In genomic region chr19:58108546-58108817, GRCh38 we compare ENCODE assay signal across 34 cellular contexts. TPM values are rescaled to one million over a fixed set of nuclear protein-coding genes. Genes with fewer than 3 reads are reported as not detected.
"Had no signal": no experiment of that assay in that cellular context is flagged by ENCODE, and none has a peak within 500 bp of the region (broad histone marks: within the 10 kb centered on the region; RNA-seq: fewer than 3 reads in every experiment).

No MANE protein-coding gene starts in this region.

- H3K4me3 Mint-ChIP-seq: activated CD4-positive, alpha-beta memory T cell treated with anti-CD3 and anti-CD28 coated beads for 36 hours; activated CD4-positive, alpha-beta T cell treated with anti-CD3 and anti-CD28 coated beads for 36 hours; activated CD4-positive, alpha-beta T cell treated with anti-CD3 and anti-CD28 coated beads, Interleukin-2, amount 10 ng/mL, durations not matched to agents 24 days and 14 days; activated CD8-positive, alpha-beta memory T cell treated with anti-CD3 and anti-CD28 coated beads, Interleukin-2, amount 10 ng/mL, durations not matched to agents 7 days and 5 days; activated CD8-positive, alpha-beta T cell treated with anti-CD3 and anti-CD28 coated beads, Interleukin-2, amount 10 ng/mL, durations not matched to agents 7 days and 5 days; activated naive CD4-positive, alpha-beta T cell treated with anti-CD3 and anti-CD28 coated beads for 36 hours; activated naive CD4-positive, alpha-beta T cell treated with anti-CD3 and anti-CD28 coated beads, Interleukin-2, amount 50 U/mL, for 24 hours; activated naive CD8-positive, alpha-beta T cell treated with anti-CD3 and anti-CD28 coated beads for 36 hours; activated naive CD8-positive, alpha-beta T cell treated with anti-CD3 and anti-CD28 coated beads, Interleukin-2, amount 50 U/mL, for 24 hours; activated T-helper 1 cell treated with anti-CD3 and anti-CD28 coated beads, Interleukin-12 subunit alpha, Interleukin-12 subunit beta, Interleukin-2, Interleukin-4 antibody, amounts not matched to agents 30 ng/mL and 10 ng/mL and 1 ng/mL, durations not matched to agents 14 hours and 24 hours and 36 hours; dendritic cell treated with granulocyte-macrophage colony-stimulating factor and Interleukin-4, amounts not matched to agents 40 ng/mL and 50 ng/mL, for 4 days; T-cell; T-helper 1 cell treated with Interleukin-12 subunit alpha and Interleukin-12 subunit beta and Interleukin-4 antibody, amounts not matched to agents 30 μg/mL and 1 μg/mL, for 36 hours; T-helper 2 cell treated with Interferon-gamma antibody and Interleukin-4, amounts not matched to agents 5 μg/mL and 100 μg/mL, for 36 hours had no signal

- H3K36me3 ChIP-seq: cardiac muscle cell, colonic mucosa, esophagus muscularis mucosa, gastrocnemius medialis had no signal

- H3K4me3 ChIP-seq: body of pancreas, cardiac muscle cell, colonic mucosa, dorsolateral prefrontal cortex, esophagus muscularis mucosa, gastrocnemius medialis, heart left ventricle had no signal

- H3K27ac Mint-ChIP-seq: activated CD4-positive, alpha-beta memory T cell treated with anti-CD3 and anti-CD28 coated beads for 36 hours; activated CD4-positive, alpha-beta T cell treated with anti-CD3 and anti-CD28 coated beads for 36 hours; activated CD4-positive, alpha-beta T cell treated with anti-CD3 and anti-CD28 coated beads, Interleukin-2, amount 10 ng/mL, durations not matched to agents 24 days and 14 days; activated CD8-positive, alpha-beta memory T cell treated with anti-CD3 and anti-CD28 coated beads, Interleukin-2, amount 10 ng/mL, durations not matched to agents 7 days and 5 days; activated CD8-positive, alpha-beta T cell treated with anti-CD3 and anti-CD28 coated beads, Interleukin-2, amount 10 ng/mL, durations not matched to agents 7 days and 5 days; activated naive CD4-positive, alpha-beta T cell treated with anti-CD3 and anti-CD28 coated beads for 36 hours; activated naive CD4-positive, alpha-beta T cell treated with anti-CD3 and anti-CD28 coated beads, Interleukin-2, amount 50 U/mL, for 24 hours; activated naive CD8-positive, alpha-beta T cell treated with anti-CD3 and anti-CD28 coated beads for 36 hours; activated naive CD8-positive, alpha-beta T cell treated with anti-CD3 and anti-CD28 coated beads, Interleukin-2, amount 50 U/mL, for 24 hours; activated T-helper 1 cell treated with anti-CD3 and anti-CD28 coated beads, Interleukin-12 subunit alpha, Interleukin-12 subunit beta, Interleukin-2, Interleukin-4 antibody, amounts not matched to agents 30 ng/mL and 10 ng/mL and 1 ng/mL, durations not matched to agents 14 hours and 24 hours and 36 hours; activated T-helper 2 cell treated with anti-CD3 and anti-CD28 coated beads, Interferon-gamma antibody, Interleukin-2, Interleukin-4, amounts not matched to agents 10 μg/mL and 5 μg/mL and 100 μg/mL, durations not matched to agents 14 hours and 24 hours and 36 hours; dendritic cell treated with granulocyte-macrophage colony-stimulating factor and Interleukin-4, amounts not matched to agents 40 ng/mL and 50 ng/mL, for 4 days; T-cell; T-helper 1 cell treated with Interleukin-12 subunit alpha and Interleukin-12 subunit beta and Interleukin-4 antibody, amounts not matched to agents 30 μg/mL and 1 μg/mL, for 36 hours; T-helper 2 cell treated with Interferon-gamma antibody and Interleukin-4, amounts not matched to agents 5 μg/mL and 100 μg/mL, for 36 hours had no signal

- H3K27ac ChIP-seq: body of pancreas, cardiac muscle cell, colonic mucosa, dorsolateral prefrontal cortex, esophagus muscularis mucosa, foreskin keratinocyte, gastrocnemius medialis, heart left ventricle had no signal

- H3K4me1 ChIP-seq: body of pancreas, colonic mucosa, esophagus muscularis mucosa, foreskin keratinocyte, gastrocnemius medialis, heart left ventricle had no signal

- DNase-seq: activated CD4-positive, alpha-beta memory T cell treated with anti-CD3 and anti-CD28 coated beads for 36 hours; activated CD4-positive, alpha-beta T cell treated with anti-CD3 and anti-CD28 coated beads for 36 hours; activated CD4-positive, alpha-beta T cell treated with anti-CD3 and anti-CD28 coated beads, Interleukin-2, amount 10 ng/mL, durations not matched to agents 24 days and 14 days; activated CD4-positive, CD25-positive, alpha-beta regulatory T cell; activated CD4-positive, CD25-positive, alpha-beta regulatory T cell treated with anti-CD3 and anti-CD28 coated beads, Interleukin-2, amount 50 U/mL, for 72 hours; activated CD8-positive, alpha-beta memory T cell treated with anti-CD3 and anti-CD28 coated beads, Interleukin-2, amount 10 ng/mL, durations not matched to agents 7 days and 5 days; activated CD8-positive, alpha-beta memory T cell treated with anti-CD3 and anti-CD28 coated beads, Interleukin-2, amount 50 U/mL, for 4 hours; activated CD8-positive, alpha-beta T cell treated with anti-CD3 and anti-CD28 coated beads, Interleukin-2, amount 10 ng/mL, durations not matched to agents 7 days and 5 days; activated effector memory CD4-positive, alpha-beta T cell treated with anti-CD3 and anti-CD28 coated beads, Interleukin-2, amount 50 U/mL, for 16 hours; activated naive CD4-positive, alpha-beta T cell treated with anti-CD3 and anti-CD28 coated beads for 36 hours; activated naive CD8-positive, alpha-beta T cell treated with anti-CD3 and anti-CD28 coated beads for 36 hours; activated naive CD8-positive, alpha-beta T cell treated with anti-CD3 and anti-CD28 coated beads, Interleukin-2, amount 50 U/mL, for 24 hours; activated T-cell treated with anti-CD3 and anti-CD28 coated beads, Interleukin-2, amount 50 U/mL, for 1 hour; activated T-cell treated with anti-CD3 and anti-CD28 coated beads, Interleukin-2, amount 50 U/mL, for 48 hours; body of pancreas; central memory CD4-positive, alpha-beta T cell; cerebellar nuclear complex; colonic mucosa; dorsolateral prefrontal cortex; effector memory CD4-positive, alpha-beta T cell; foreskin keratinocyte; gastrocnemius medialis; glutamatergic neuron; heart left ventricle; T-cell; T1000 had no signal

- ATAC-seq: activated CD4-positive, alpha-beta T cell treated with anti-CD3 and anti-CD28 coated beads for 36 hours; activated CD8-positive, alpha-beta memory T cell treated with anti-CD3 and anti-CD28 coated beads, Interleukin-2, amount 10 ng/mL, durations not matched to agents 7 days and 5 days; activated CD8-positive, alpha-beta T cell treated with anti-CD3 and anti-CD28 coated beads, Interleukin-2, amount 10 ng/mL, durations not matched to agents 7 days and 5 days; activated naive CD8-positive, alpha-beta T cell treated with anti-CD3 and anti-CD28 coated beads, Interleukin-2, amount 50 U/mL, for 24 hours; body of pancreas; foreskin keratinocyte; gastrocnemius medialis; heart left ventricle; T-cell had no signal

- H3K27me3 ChIP-seq: body of pancreas, cardiac muscle cell, colonic mucosa, dorsolateral prefrontal cortex, esophagus muscularis mucosa, foreskin keratinocyte, gastrocnemius medialis, heart left ventricle had no signal

- H3K4me1 Mint-ChIP-seq: activated CD4-positive, alpha-beta T cell treated with anti-CD3 and anti-CD28 coated beads for 36 hours; activated CD4-positive, alpha-beta T cell treated with anti-CD3 and anti-CD28 coated beads, Interleukin-2, amount 10 ng/mL, durations not matched to agents 24 days and 14 days; activated CD8-positive, alpha-beta memory T cell treated with anti-CD3 and anti-CD28 coated beads, Interleukin-2, amount 10 ng/mL, durations not matched to agents 7 days and 5 days; activated naive CD4-positive, alpha-beta T cell treated with anti-CD3 and anti-CD28 coated beads, Interleukin-2, amount 50 U/mL, for 24 hours; activated naive CD8-positive, alpha-beta T cell treated with anti-CD3 and anti-CD28 coated beads for 36 hours; activated naive CD8-positive, alpha-beta T cell treated with anti-CD3 and anti-CD28 coated beads, Interleukin-2, amount 50 U/mL, for 24 hours; T-cell had no signal

- H3K9me3 ChIP-seq: colonic mucosa had no signal

- H3K27me3 Mint-ChIP-seq: activated CD4-positive, alpha-beta memory T cell treated with anti-CD3 and anti-CD28 coated beads for 36 hours; activated CD4-positive, alpha-beta T cell treated with anti-CD3 and anti-CD28 coated beads for 36 hours; activated CD4-positive, alpha-beta T cell treated with anti-CD3 and anti-CD28 coated beads, Interleukin-2, amount 10 ng/mL, durations not matched to agents 24 days and 14 days; activated CD8-positive, alpha-beta memory T cell treated with anti-CD3 and anti-CD28 coated beads, Interleukin-2, amount 10 ng/mL, durations not matched to agents 7 days and 5 days; activated naive CD8-positive, alpha-beta T cell treated with anti-CD3 and anti-CD28 coated beads for 36 hours; activated naive CD8-positive, alpha-beta T cell treated with anti-CD3 and anti-CD28 coated beads, Interleukin-2, amount 50 U/mL, for 24 hours; dendritic cell treated with granulocyte-macrophage colony-stimulating factor and Interleukin-4, amounts not matched to agents 40 ng/mL and 50 ng/mL, for 4 days; T-cell had no signal

RNA-seq across cellular contexts. Expression of gene ZNF135, which starts 49.4 kb away (rescaled TPM):
- total RNA-seq: activated CD4-positive, alpha-beta T cell treated with anti-CD3 and anti-CD28 coated beads, Interleukin-2, amount 10 ng/mL, durations not matched to agents 24 days and 14 days; activated T-helper 2 cell treated with anti-CD3 and anti-CD28 coated beads, Interferon-gamma antibody, Interleukin-2, Interleukin-4, amounts not matched to agents 10 μg/mL and 5 μg/mL and 100 μg/mL, durations not matched to agents 14 hours and 24 hours and 36 hours had no signal
